In genomic region chr17:29760279-29760721, GRCh38 we compare ENCODE assay signal across 8 cellular contexts.
DNase-seq lines count a peak whose midpoint lies in the region; ATAC-seq and TF ChIP-seq lines count a peak whose summit lies in the region.

No MANE protein-coding gene starts in this region.

- peak overlapping the region; percentile 91 for H3K4me3 ChIP-seq in DOHH2 (ENCODE audit: low read length)
- H3K4me3 ChIP-seq in HFF-Myc (replicated peaks; ENCODE audit: low read depth, low read length) = peak overlapping the region; percentile 54
- H3K4me3 ChIP-seq in RWPE2 (ENCODE audit: severe bottlenecking) = peak overlapping the region; percentile 59

- POLR2A ChIA-PET in HEK293T (lab: Yijun Ruan, JAX) = interaction anchor here (1.1 to 1.2 kb wide), 4 partner anchors 8 to 138 kb away, joined by 3 to 6 read pairs (median 5); partner anchors contain the start of gene CORO6

- no peak for DNase-seq in HFF-Myc (ENCODE audit: extremely low read depth, low read depth)
- DNase-seq in RWPE2 (ENCODE audit: low spot score) = no peak
- peak; percentile 35 for DNase-seq in activated naive CD8-positive, alpha-beta T cell treated with anti-CD3 and anti-CD28 coated beads, Interleukin-2, amount 50 U/mL, for 16 hours (ENCODE audit: low read depth, low spot score)
- DNase-seq in iris pigment epithelial cell (ENCODE audit: low read depth) = peak; percentile 59
- peak; percentile 15 to 34 for DNase-seq in stimulated activated CD4-positive, alpha-beta T cell treated with anti-CD3 and anti-CD28 coated beads, Interleukin-2, amount 100 ng/mL, for 48 hours
- DNase-seq in HEK293T (ENCODE audit: extremely low spot score) = no peak
- DNase-seq in HuH-7 (ENCODE audit: low spot score) = no peak

- no peaks in the 10 kb centered on the region for H3K9me2 ChIP-seq in DOHH2 (replicated peaks; ENCODE audit: control insufficient read depth, low read length)

- peak overlapping the region; percentile 79 for H3K4me2 ChIP-seq in DOHH2 (ENCODE audit: low read length)

- TF ChIP-seq CTCF in DOHH2 (IDR thresholded peaks at IDR 0.05; ENCODE audit: low read depth, low read length, poor library complexity, severe bottlenecking) (no peak), HFF-Myc (IDR thresholded peaks at IDR 0.05; ENCODE audit: low read depth, low read length, missing control alignments) (no peak), RWPE2 (IDR thresholded peaks at IDR 0.05; ENCODE audit: poor library complexity, severe bottlenecking) (no peak)

- peak; percentile 20; the same call in 2 of the 3 replicates for ATAC-seq in RWPE2 (ENCODE audit: low read depth)

- peak overlapping the region; percentile 72 for H3K27ac ChIP-seq in DOHH2 (ENCODE audit: low read depth, low read length)
- H3K27ac ChIP-seq in RWPE2 (ENCODE audit: poor library complexity, severe bottlenecking) = peak overlapping the region; percentile 41

- no peaks in the 10 kb centered on the region for H3K9me3 ChIP-seq in DOHH2 (ENCODE audit: control insufficient read depth, insufficient read depth, low read length)
- no peaks in the 10 kb centered on the region for H3K9me3 ChIP-seq in RWPE2 (ENCODE audit: severe bottlenecking)

- H3F3A ChIP-seq in DOHH2 (ENCODE audit: control insufficient read depth, insufficient read depth) = peaks cover 22% of the 10 kb centered on the region

- H3K27me3 ChIP-seq in DOHH2 (ENCODE audit: control insufficient read depth, low read length) (no peaks in the 10 kb centered on the region), RWPE2 (ENCODE audit: insufficient read depth, poor library complexity, severe bottlenecking) (no peaks in the 10 kb centered on the region)

- CTCF ChIA-PET in HEK293T (lab: Yijun Ruan, JAX) = interaction anchor here (0.7 to 1.2 kb wide), 2 partner anchors 19 to 48 kb away, joined by 3 to 4 read pairs; no protein-coding TSS in a partner anchor

- H4K20me1 ChIP-seq in DOHH2 (ENCODE audit: control insufficient read depth, insufficient read depth, low read depth, low read length) = no peaks in the 10 kb centered on the region

- peaks cover 36% of the 10 kb centered on the region for H3K79me2 ChIP-seq in DOHH2 (ENCODE audit: control insufficient read depth, low read length)

- H3K36me3 ChIP-seq in DOHH2 (ENCODE audit: control insufficient read depth, low read length) (peaks cover 13% of the 10 kb centered on the region), RWPE2 (ENCODE audit: low read depth) (no peaks in the 10 kb centered on the region)

- H3K4me1 ChIP-seq in DOHH2 (ENCODE audit: control insufficient read depth, low read length) = peaks cover 45% of the 10 kb centered on the region
- peaks cover 9% of the 10 kb centered on the region for H3K4me1 ChIP-seq in RWPE2 (ENCODE audit: insufficient read depth, poor library complexity, severe bottlenecking)

TF ChIP-seq in HEK293T, 16 proteins besides CTCF, POLR2A, EP300 and RAD21:
- TF ChIP-seq BHLHE40 (IDR thresholded peaks at IDR 0.05; ENCODE audit: borderline replicate concordance) = no peak
- TF ChIP-seq CTBP1 (IDR thresholded peaks at IDR 0.05; ENCODE audit: borderline replicate concordance) = no peak
- TF ChIP-seq NFRKB (IDR thresholded peaks at IDR 0.05) = no peak
- no peak for TF ChIP-seq L3MBTL2 (conservative IDR thresholded peaks at IDR 0.05)
- no peak for TF ChIP-seq TARDBP (IDR thresholded peaks at IDR 0.05)
- TF ChIP-seq ELF4 (IDR thresholded peaks at IDR 0.05) = no peak
- TF ChIP-seq FOXK2 (IDR thresholded peaks at IDR 0.05) = no peak
- TF ChIP-seq SP1 (IDR thresholded peaks at IDR 0.05) = no peak
- no peak for TF ChIP-seq HDGF (IDR thresholded peaks at IDR 0.05; ENCODE audit: borderline replicate concordance)
- no peak for TF ChIP-seq LEF1 (IDR thresholded peaks at IDR 0.05; ENCODE audit: borderline replicate concordance)
- no peak for TF ChIP-seq PKNOX1 (IDR thresholded peaks at IDR 0.05)
- no peak for TF ChIP-seq SUZ12 (IDR thresholded peaks at IDR 0.05)
- no peak for TF ChIP-seq FOXM1 (IDR thresholded peaks at IDR 0.05; ENCODE audit: borderline replicate concordance)
- no peak for TF ChIP-seq ARNT (IDR thresholded peaks at IDR 0.05)
- TF ChIP-seq ZNF384 (IDR thresholded peaks at IDR 0.05) = no peak
- TF ChIP-seq FOXA1 (IDR thresholded peaks at IDR 0.05) = no peak

Comparison
In these comparisons a context has a peak if more than half of its experiments do, and no peak if none do; other contexts are left out.
1. DNase-seq: peak in activated naive CD8-positive, alpha-beta T cell treated with anti-CD3 and anti-CD28 coated beads, Interleukin-2, amount 50 U/mL, for 16 hours (single experiment), iris pigment epithelial cell (single experiment) and stimulated activated CD4-positive, alpha-beta T cell treated with anti-CD3 and anti-CD28 coated beads, Interleukin-2, amount 100 ng/mL, for 48 hours (2 of 2); none in HFF-Myc (single experiment), RWPE2 (single experiment), HEK293T (single experiment) and HuH-7 (single experiment).
2. Peak in every context shown above with its lines, with median percentiles within 50 percentile points of each other: H3K4me3 ChIP-seq.